8 cellular contexts compared by ENCODE assay signal in genomic region chr2:172095146-172095904, GRCh38. TPM values are rescaled to one million over a fixed set of nuclear protein-coding genes. Genes with fewer than 3 reads are reported as not detected.
A peak's percentile ranks its signal among the peaks of the same experiment; 100 is the strongest.
DNase-seq lines count a peak whose midpoint lies in the region; ATAC-seq, FAIRE-seq and TF ChIP-seq lines count a peak whose summit lies in the region.

No MANE protein-coding gene starts in this region.

- no peaks in the 10 kb centered on the region for H3K79me2 ChIP-seq in KMS-11 (ENCODE audit: insufficient read depth, low read depth)
- no peaks in the 10 kb centered on the region for H3K79me2 ChIP-seq in HepG2 (ENCODE audit: insufficient read depth, low read length)

- no peaks in the 10 kb centered on the region for H3K36me3 ChIP-seq in KMS-11 (ENCODE audit: insufficient read depth)
- no peaks in the 10 kb centered on the region for H3K36me3 ChIP-seq in WERI-Rb-1
- H3K36me3 ChIP-seq in HepG2 (replicated peaks in 1 of 2; ENCODE audit: control insufficient read depth in 1 of 2, insufficient read depth in 2 of 2, low read length in 2 of 2) = no peaks in the 10 kb centered on the region

- peak overlapping the region; percentile 95 for H2AFZ ChIP-seq in KMS-11 (ENCODE audit: low read depth)
- H2AFZ ChIP-seq in HepG2 (ENCODE audit: low read length) = no peak overlapping the region

- 3% methylated on average over 44 of the region's 51 CpGs for WGBS in HepG2 (ENCODE audit: low lambda C conversion rate)

- peaks cover 39% of the 10 kb centered on the region for H3K4me1 ChIP-seq in KMS-11 (ENCODE audit: low read depth, poor library complexity, severe bottlenecking)
- peaks cover 50% of the 10 kb centered on the region for H3K4me1 ChIP-seq in HepG2 (ENCODE audit: insufficient read depth, low read length)

- DNase-seq in G401 (ENCODE audit: low spot score) (peak; percentile 54), WERI-Rb-1 (no peak), chondrocyte (ENCODE audit: low spot score) (no peak), HepG2 (ENCODE audit: low spot score) (no peak)
- DNase-seq in stimulated activated effector memory CD8-positive, alpha-beta T cell treated with anti-CD3 and anti-CD28 coated beads, Interleukin-12 subunit alpha, Interleukin-12 subunit beta, amount 100 ng/mL, for 72 hours (ENCODE audit: low spot score in 2 of 2) = peak in 1 of 2 donors; percentile 77

- intact Hi-C loops in HepG2 (cut with micrococcal nuclease; ENCODE audit: unreplicated experiment) = no loop called here

- no peak for TF ChIP-seq RAD21 in HepG2 (CRISPR knock-in tag; IDR thresholded peaks at IDR 0.05)

- H3K4me2 ChIP-seq in KMS-11 (peak overlapping the region; percentile 79), HepG2 (ENCODE audit: low read depth, low read length) (peak overlapping the region; percentile 93)

- no peaks in the 10 kb centered on the region for H4K20me1 ChIP-seq in KMS-11 (ENCODE audit: insufficient read depth)
- peaks cover 6% of the 10 kb centered on the region; the same call in 1 of the 2 replicates for H4K20me1 ChIP-seq in HepG2 (ENCODE audit: insufficient read depth, low read length)

- no peaks in the 10 kb centered on the region for H3K27me3 Mint-ChIP-seq in chondrocyte (ENCODE audit: low read depth)

- ATAC-seq in HepG2 (peak; percentile 51), HG02588 (IDR thresholded peaks at IDR 0.05; ENCODE audit: unreplicated experiment) (no peak), GM18867 (IDR thresholded peaks at IDR 0.05; ENCODE audit: unreplicated experiment) (no peak)
- ATAC-seq in stimulated activated effector memory CD8-positive, alpha-beta T cell treated with anti-CD3 and anti-CD28 coated beads, Interleukin-12 subunit alpha, Interleukin-12 subunit beta, amount 100 ng/mL, for 72 hours = peak; percentile 64

- H3K4me3 ChIP-seq in KMS-11 (IDR thresholded peaks at IDR 0.05; ENCODE audit: insufficient read depth, low read depth, low read length) (peak overlapping the region; percentile 85), WERI-Rb-1 (ENCODE audit: low read depth, low read length) (peak overlapping the region; percentile 47), HepG2 (replicated peaks in 1 of 3; ENCODE audit: insufficient read depth in 1 of 3, low read depth in 2 of 3, low read length in 3 of 3) (peak overlapping the region; percentile 60 to 77 (median 61))

- POLR2A ChIA-PET in HepG2 (lab: Yijun Ruan, JAX) = interaction anchor here (1.3 to 2.9 kb wide), 3 partner anchors 9 to 12 kb away, joined by 5 to 16 read pairs (median 5); partner anchors contain the start of gene DLX1

- TF ChIP-seq POLR2A in HepG2 (IDR thresholded peaks at IDR 0.05; ENCODE audit: insufficient read depth in 1 of 2, low read depth in 2 of 2, low read length in 2 of 2) = no peak

- H3K27me3 ChIP-seq in KMS-11 (ENCODE audit: insufficient read depth, low read depth) (peaks cover 94% of the 10 kb centered on the region), WERI-Rb-1 (ENCODE audit: insufficient read depth, low read depth, severe bottlenecking) (peaks cover 94% of the 10 kb centered on the region), HepG2 (ENCODE audit: control insufficient read depth in 1 of 2, insufficient read depth in 2 of 2, low read length in 2 of 2) (peaks cover 23 to 85% of the 10 kb centered on the region in 2 experiments)

- BruUV-seq in HepG2 (replicated peaks; lab: Mats Ljungman, UMichigan) = no TSS peak

- H3K9me3 ChIP-seq in WERI-Rb-1 (ENCODE audit: severe bottlenecking) (no peaks in the 10 kb centered on the region), HepG2 (ENCODE audit: low read length) (no peaks in the 10 kb centered on the region)

- H3K27ac ChIP-seq in KMS-11 (no peak overlapping the region), WERI-Rb-1 (no peak overlapping the region), HepG2 (ENCODE audit: extremely low read length, insufficient read depth, low read length) (no peak overlapping the region)

- H3K9ac ChIP-seq in KMS-11 (peak overlapping the region; percentile 22; the same call in 1 of the 2 replicates), HepG2 (ENCODE audit: insufficient read depth, low read depth, low read length) (peak overlapping the region; percentile 11)

- no peaks in the 10 kb centered on the region for H3K9me3 Mint-ChIP-seq in chondrocyte (ENCODE audit: low read depth)
- no peaks in the 10 kb centered on the region for H3K9me3 Mint-ChIP-seq in stimulated activated effector memory CD8-positive, alpha-beta T cell treated with anti-CD3 and anti-CD28 coated beads, Interleukin-12 subunit alpha, Interleukin-12 subunit beta, amount 100 ng/mL, for 72 hours

- H3K27ac Mint-ChIP-seq in chondrocyte (ENCODE audit: unreplicated experiment) = peak overlapping the region; percentile 100
- H3K27ac Mint-ChIP-seq in stimulated activated effector memory CD8-positive, alpha-beta T cell treated with anti-CD3 and anti-CD28 coated beads, Interleukin-12 subunit alpha, Interleukin-12 subunit beta, amount 100 ng/mL, for 72 hours = no peak overlapping the region

- no peak for TF ChIP-seq EP300 in HepG2 (IDR thresholded peaks at IDR 0.05; ENCODE audit: low read depth in 2 of 2, low read length in 2 of 2)
- no peak for TF ChIP-seq EP300 in HepG2 (CRISPR knock-in tag; IDR thresholded peaks at IDR 0.05; ENCODE audit: borderline replicate concordance)

- CTCF ChIA-PET in HepG2 (lab: Yijun Ruan, JAX; ENCODE audit: low intra/inter-chr PET ratio, low total read pairs) = no interaction called here

- in situ Hi-C loops in G401 (cut with HindIII; ENCODE audit: low sequenced_read_pairs) (no loop called here), HepG2 (cut with HindIII; ENCODE audit: extremely low pct_ligation_motif_present, low pct_unique_long_range_greater_than_20kb) (no loop called here)

- peaks cover 68% of the 10 kb centered on the region for H3K4me1 Mint-ChIP-seq in chondrocyte (ENCODE audit: low read depth)
- H3K4me1 Mint-ChIP-seq in stimulated activated effector memory CD8-positive, alpha-beta T cell treated with anti-CD3 and anti-CD28 coated beads, Interleukin-12 subunit alpha, Interleukin-12 subunit beta, amount 100 ng/mL, for 72 hours = peaks cover 43% of the 10 kb centered on the region

- no peak for TF ChIP-seq CTCF in KMS-11 (conservative IDR thresholded peaks at IDR 0.05; ENCODE audit: low read depth, low read length)
- TF ChIP-seq CTCF in WERI-Rb-1 (IDR thresholded peaks at IDR 0.05; ENCODE audit: low read depth, low read length) = no peak
- TF ChIP-seq CTCF in chondrocyte (IDR thresholded peaks at IDR 0.05) = no peak
- no peak for TF ChIP-seq CTCF in HepG2 (CRISPR knock-in tag; IDR thresholded peaks at IDR 0.05)

- peak overlapping the region; percentile 81 for H3K4me3 Mint-ChIP-seq in chondrocyte (ENCODE audit: unreplicated experiment)
- peak overlapping the region; percentile 72 for H3K4me3 Mint-ChIP-seq in stimulated activated effector memory CD8-positive, alpha-beta T cell treated with anti-CD3 and anti-CD28 coated beads, Interleukin-12 subunit alpha, Interleukin-12 subunit beta, amount 100 ng/mL, for 72 hours

- FAIRE-seq in HepG2 (lab: Jason Lieb, UNC) = no peak

- H3K36me3 Mint-ChIP-seq in chondrocyte (ENCODE audit: low read depth) = peaks cover 4% of the 10 kb centered on the region
- H3K36me3 Mint-ChIP-seq in stimulated activated effector memory CD8-positive, alpha-beta T cell treated with anti-CD3 and anti-CD28 coated beads, Interleukin-12 subunit alpha, Interleukin-12 subunit beta, amount 100 ng/mL, for 72 hours = no peaks in the 10 kb centered on the region

RNA-seq across cellular contexts. Expression of gene DLX2, which starts 7.4 kb away (rescaled TPM):
- 5.0 and 5.3 TPM in 2 replicates for total RNA-seq in G401 (2014; rRNA removed; shearing (Covaris generic))
- total RNA-seq in chondrocyte (5.2 to 29.1 TPM (median 5.7 TPM) in 3 replicates), HepG2 (2016; rRNA removed; fragmentation: Illumina TruSeq; extraction: Trizol) (0.15 TPM in 1 of 2 replicates, not detected in the other)
- total RNA-seq in HepG2 (2016; cell fraction: cytosol; rRNA removed; fragmentation: Illumina TruSeq; extraction: Trizol; ENCODE audit: low read depth) = 0.09 TPM in 1 of 2 replicates, not detected in the other
- 0.09 TPM in 1 of 2 replicates, not detected in the other for total RNA-seq in HepG2 (2016; cell fraction: insoluble cytoplasmic fraction; rRNA removed; fragmentation: Illumina TruSeq; extraction: Trizol)
- total RNA-seq in HepG2 (2016; cell fraction: membrane; rRNA removed; fragmentation: Illumina TruSeq; extraction: Trizol) = 0.06 and 0.17 TPM in 2 replicates
- total RNA-seq in HepG2 (2016; cell fraction: nucleus; rRNA removed; fragmentation: Illumina TruSeq; extraction: Trizol) = not detected in 2 replicates
- 0.07 TPM in 2 replicates for polyA plus RNA-seq in HepG2 (2011; rRNA removed)
- 0.04 and 0.05 TPM in 2 replicates for polyA plus RNA-seq in HepG2 (2011; cell fraction: cytosol; rRNA removed)
- polyA plus RNA-seq in HepG2 (2011; cell fraction: nucleus; rRNA removed) = 0.29 and 0.59 TPM in 2 replicates
- polyA plus RNA-seq in HepG2 (2012) = 0.17 and 0.25 TPM in 2 replicates
- 0.07 and 0.12 TPM in 2 replicates for polyA plus RNA-seq in HepG2 (2016; cell fraction: cytosol; fragmentation: Illumina TruSeq; extraction: Trizol; ENCODE audit: low read depth)
- polyA plus RNA-seq in HepG2 (2016; cell fraction: insoluble cytoplasmic fraction; fragmentation: Illumina TruSeq; extraction: Trizol; ENCODE audit: low read depth) = 0.25 and 0.37 TPM in 2 replicates
- polyA plus RNA-seq in HepG2 (2016; cell fraction: membrane; fragmentation: Illumina TruSeq; extraction: Trizol; ENCODE audit: low read depth) = 0.21 and 0.24 TPM in 2 replicates
- polyA plus RNA-seq in HepG2 (2016; cell fraction: nucleus; fragmentation: Illumina TruSeq; extraction: Trizol; ENCODE audit: insufficient read depth, low read depth) = 0.36 and 0.59 TPM in 2 replicates
- 0.07 and 0.10 TPM in 2 replicates for polyA minus RNA-seq in HepG2 (2011; rRNA and poly(A)+ RNA removed; ENCODE audit: low replicate concordance)
- 0.20 and 0.44 TPM in 2 replicates for polyA minus RNA-seq in HepG2 (2011; cell fraction: cytosol; rRNA and poly(A)+ RNA removed)
- polyA minus RNA-seq in HepG2 (2011; cell fraction: nucleus; rRNA and poly(A)+ RNA removed) = not detected in 2 replicates

RNA-seq across cellular contexts. Expression of gene DLX1, which starts 10.0 kb away (rescaled TPM):
- 21.8 and 26.2 TPM in 2 replicates for total RNA-seq in G401 (2014; rRNA removed; shearing (Covaris generic))
- total RNA-seq in chondrocyte (6.7 to 34.2 TPM (median 7.1 TPM) in 3 replicates), HepG2 (2016; rRNA removed; fragmentation: Illumina TruSeq; extraction: Trizol) (0.18 TPM in 1 of 2 replicates, not detected in the other)
- total RNA-seq in HepG2 (2016; cell fraction: cytosol; rRNA removed; fragmentation: Illumina TruSeq; extraction: Trizol; ENCODE audit: low read depth) = not detected in 2 replicates
- total RNA-seq in HepG2 (2016; cell fraction: insoluble cytoplasmic fraction; rRNA removed; fragmentation: Illumina TruSeq; extraction: Trizol) = 0.13 and 0.52 TPM in 2 replicates
- 0.09 TPM in 1 of 2 replicates, not detected in the other for total RNA-seq in HepG2 (2016; cell fraction: membrane; rRNA removed; fragmentation: Illumina TruSeq; extraction: Trizol)
- total RNA-seq in HepG2 (2016; cell fraction: nucleus; rRNA removed; fragmentation: Illumina TruSeq; extraction: Trizol) = 0.25 and 0.37 TPM in 2 replicates
- polyA plus RNA-seq in HepG2 (2011; rRNA removed) = 0.69 and 0.86 TPM in 2 replicates
- polyA plus RNA-seq in HepG2 (2011; cell fraction: cytosol; rRNA removed) = 0.40 and 0.47 TPM in 2 replicates
- polyA plus RNA-seq in HepG2 (2011; cell fraction: nucleus; rRNA removed) = 3.0 and 3.7 TPM in 2 replicates
- polyA plus RNA-seq in HepG2 (2012) = 0.32 and 0.51 TPM in 2 replicates
- 0.19 TPM in 1 of 2 replicates, not detected in the other for polyA plus RNA-seq in HepG2 (2016; cell fraction: cytosol; fragmentation: Illumina TruSeq; extraction: Trizol; ENCODE audit: low read depth)
- 0.27 and 0.41 TPM in 2 replicates for polyA plus RNA-seq in HepG2 (2016; cell fraction: insoluble cytoplasmic fraction; fragmentation: Illumina TruSeq; extraction: Trizol; ENCODE audit: low read depth)
- 0.09 and 0.16 TPM in 2 replicates for polyA plus RNA-seq in HepG2 (2016; cell fraction: membrane; fragmentation: Illumina TruSeq; extraction: Trizol; ENCODE audit: low read depth)
- 0.94 TPM in 1 of 2 replicates, not detected in the other for polyA plus RNA-seq in HepG2 (2016; cell fraction: nucleus; fragmentation: Illumina TruSeq; extraction: Trizol; ENCODE audit: insufficient read depth, low read depth)
- 0.89 and 1.8 TPM in 2 replicates for polyA minus RNA-seq in HepG2 (2011; rRNA and poly(A)+ RNA removed; ENCODE audit: low replicate concordance)
- 0.40 and 1.1 TPM in 2 replicates for polyA minus RNA-seq in HepG2 (2011; cell fraction: cytosol; rRNA and poly(A)+ RNA removed)
- polyA minus RNA-seq in HepG2 (2011; cell fraction: nucleus; rRNA and poly(A)+ RNA removed) = 1.8 and 2.2 TPM in 2 replicates

Comparison
In these comparisons a context has a peak if more than half of its experiments do, and no peak if none do; other contexts are left out.
1. ATAC-seq: peak in HepG2 (single experiment) and stimulated activated effector memory CD8-positive, alpha-beta T cell treated with anti-CD3 and anti-CD28 coated beads, Interleukin-12 subunit alpha, Interleukin-12 subunit beta, amount 100 ng/mL, for 72 hours (single experiment); none in HG02588 (single experiment) and GM18867 (single experiment).
2. Peak in every context shown above with its lines, with median percentiles within 50 percentile points of each other: H3K4me3 ChIP-seq.